Comparison of ENCODE assay signal across 7 cellular contexts in genomic region chr21:20971296-20971921, GRCh38. TPM values are rescaled to one million over a fixed set of nuclear protein-coding genes. Genes with fewer than 3 reads are reported as not detected.
A peak's percentile ranks its signal among the peaks of the same experiment; 100 is the strongest.
DNase-seq lines count a peak whose midpoint lies in the region; ATAC-seq and TF ChIP-seq lines count a peak whose summit lies in the region.

No MANE protein-coding gene starts in this region.

- H3K27me3 Mint-ChIP-seq in endothelial cell (ENCODE audit: unreplicated experiment) (no peaks in the 10 kb centered on the region), naive B cell (no peaks in the 10 kb centered on the region)

- no peak overlapping the region for H3K4me3 Mint-ChIP-seq in endothelial cell (ENCODE audit: unreplicated experiment)
- H3K4me3 Mint-ChIP-seq in naive B cell = no peak overlapping the region

- no peaks in the 10 kb centered on the region for H3K9me3 Mint-ChIP-seq in endothelial cell (ENCODE audit: unreplicated experiment)
- no peaks in the 10 kb centered on the region for H3K9me3 Mint-ChIP-seq in naive B cell

- peak; percentile 20 for TF ChIP-seq CTCF in GM10266 (IDR thresholded peaks at IDR 0.05; ENCODE audit: control insufficient read depth, insufficient read depth, low read depth, missing control alignments)
- peak; percentile 55 for TF ChIP-seq CTCF in endothelial cell (IDR thresholded peaks at IDR 0.05; ENCODE audit: unreplicated experiment)

- DNase-seq in GM10266 (ENCODE audit: extremely low spot score) (no peak), Kasumi-1 (lab: John Stamatoyannopoulos, UW) (peak; percentile 86 to 90), RPMI8226 (peak; percentile 47), endothelial cell (ENCODE audit: low spot score) (peak; percentile 51), naive B cell (peak; percentile 5), NCI-H187 (lab: John Stamatoyannopoulos, UW) (no peak)

- no peak overlapping the region for H3K27ac Mint-ChIP-seq in endothelial cell (ENCODE audit: unreplicated experiment)
- no peak overlapping the region for H3K27ac Mint-ChIP-seq in naive B cell

- no peaks in the 10 kb centered on the region for H3K4me1 Mint-ChIP-seq in endothelial cell (ENCODE audit: unreplicated experiment)
- H3K4me1 Mint-ChIP-seq in naive B cell = no peaks in the 10 kb centered on the region

- H3K36me3 Mint-ChIP-seq in endothelial cell (ENCODE audit: low read depth, unreplicated experiment) = no peaks in the 10 kb centered on the region
- no peaks in the 10 kb centered on the region for H3K36me3 Mint-ChIP-seq in naive B cell

- no peak for ATAC-seq in naive B cell (ENCODE audit: low read depth in 2 of 2)
- no peak for ATAC-seq in HG03025 (IDR thresholded peaks at IDR 0.05; ENCODE audit: low FRiP score, unreplicated experiment)

RNA-seq across cellular contexts. Expression of gene NCAM2, which starts 26.8 kb away (rescaled TPM):
- 0.64 TPM for total RNA-seq in endothelial cell (ENCODE audit: unreplicated experiment)
- 1 to 10 TPM in 2 of 6 donors, under 1 TPM in 1, not detected in 3; 0.44 to 2.5 (median 2.4) TPM for polyA plus RNA-seq in naive B cell (ENCODE audit: low read depth in 6 of 6)

Comparison
In these comparisons a context has a peak if more than half of its experiments do, and no peak if none do; other contexts are left out.
1. DNase-seq: peak in Kasumi-1 (2 of 2), RPMI8226 (single experiment), endothelial cell (single experiment) and naive B cell (single experiment); none in GM10266 (single experiment) and NCI-H187 (0 of 2).